24 cellular contexts compared by ENCODE assay signal in genomic region chr20:14707026-14707680, GRCh38.
DNase-seq lines count a peak whose midpoint lies in the region; TF ChIP-seq lines count a peak whose summit lies in the region.
"Had no signal": no experiment of that assay in that cellular context is flagged by ENCODE, and none has a peak within 500 bp of the region (broad histone marks: within the 10 kb centered on the region; RNA-seq: fewer than 3 reads in every experiment).

No MANE protein-coding gene starts in this region.

- H2AFZ ChIP-seq in hepatocyte: no peak overlapping the region
- H2AFZ ChIP-seq: PC-9 had no signal

- H3K4me1 ChIP-seq in hepatocyte (ENCODE audit: insufficient read depth): peaks cover 40% of the 10 kb centered on the region

- no peaks in the 10 kb centered on the region for H3K9me3 ChIP-seq in hepatocyte (ENCODE audit: low read depth)
- H3K9me3 ChIP-seq: SJCRH30 had no signal

- WGBS in hepatocyte (ENCODE audit: low lambda C conversion rate, missing lambda C conversion rate): 94% methylated on average over 10 of the region's 10 CpGs

- DNase-seq in hepatocyte (ENCODE audit: low spot score) (no peak), mesothelial cell of epicardium (ENCODE audit: low spot score in 2 of 2, unreplicated experiment in 2 of 2) (no peak), type B pancreatic cell (ENCODE audit: extremely low spot score, unreplicated experiment) (no peak), NCI-H748 treated with DMSO at 0.1 percent for 48 hours (lab: John Stamatoyannopoulos, UW) (no peak), ureter (ENCODE audit: low spot score) (no peak)
- no peak for DNase-seq in activated CD4-positive, alpha-beta T cell treated with anti-CD3 and anti-CD28 coated beads, Interleukin-2, amount 50 U/mL, for 1 hour
- DNase-seq: CD4-positive, alpha-beta memory T cell; COR-L47; EL; GF-D8; Kasumi-1; MV-4-11; NCI-H1105; NCI-H146; NCI-H1930; NCI-H2107; NCI-H446; NCI-H524 treated with DMSO at 0.1 percent for 48 hours; NCI-H82; NK-92 treated with Interleukin-12 subunit alpha and Interleukin-12 subunit beta, amount 100 ng/mL, for 24 hours; PC-9; SJCRH30 had no signal

- H3K27ac ChIP-seq in hepatocyte: peak overlapping the region; percentile 50
- H3K27ac ChIP-seq: PC-9, SJCRH30 had no signal

- H3K4me1 Mint-ChIP-seq in brain: peaks cover 32% of the 10 kb centered on the region
- peaks cover 39% of the 10 kb centered on the region for H3K4me1 Mint-ChIP-seq in mesothelial cell of epicardium
- peaks cover 42% of the 10 kb centered on the region for H3K4me1 Mint-ChIP-seq in type B pancreatic cell (ENCODE audit: unreplicated experiment)
- H3K4me1 Mint-ChIP-seq: CD4-positive, alpha-beta memory T cell had no signal

- no peaks in the 10 kb centered on the region for H3K79me2 ChIP-seq in hepatocyte

- TF ChIP-seq CTCF in brain (conservative IDR thresholded peaks at IDR 0.05) (no peak), hepatocyte (IDR thresholded peaks at IDR 0.05; ENCODE audit: poor library complexity) (no peak), mesothelial cell of epicardium (IDR thresholded peaks at IDR 0.05; ENCODE audit: unreplicated experiment) (no peak), type B pancreatic cell (conservative IDR thresholded peaks at IDR 0.05) (no peak)

- H4K20me1 ChIP-seq in hepatocyte (ENCODE audit: insufficient read depth, poor library complexity, severe bottlenecking): no peaks in the 10 kb centered on the region

- no peak overlapping the region for H3K4me3 ChIP-seq in hepatocyte
- H3K4me3 ChIP-seq: K562, PC-9, SJCRH30 had no signal

- peaks cover 7% of the 10 kb centered on the region for H3K27me3 Mint-ChIP-seq in brain
- H3K27me3 Mint-ChIP-seq in mesothelial cell of epicardium (ENCODE audit: low read depth): no peaks in the 10 kb centered on the region
- no peaks in the 10 kb centered on the region for H3K27me3 Mint-ChIP-seq in type B pancreatic cell
- H3K27me3 Mint-ChIP-seq: CD4-positive, alpha-beta memory T cell had no signal

- H3K4me3 Mint-ChIP-seq in brain (no peak overlapping the region), mesothelial cell of epicardium (no peak overlapping the region), type B pancreatic cell (no peak overlapping the region)
- H3K4me3 Mint-ChIP-seq: CD4-positive, alpha-beta memory T cell had no signal

- no peaks in the 10 kb centered on the region for H3K9me2 ChIP-seq in hepatocyte (replicated peaks; ENCODE audit: insufficient read depth)

- peak overlapping the region in 3 of 5 experiments; percentile 7 to 29 (median 22) for H3K27ac Mint-ChIP-seq in brain
- H3K27ac Mint-ChIP-seq in mesothelial cell of epicardium: peak overlapping the region; percentile 78
- peak overlapping the region; percentile 67 for H3K27ac Mint-ChIP-seq in type B pancreatic cell
- H3K27ac Mint-ChIP-seq: CD4-positive, alpha-beta memory T cell had no signal

- H3K36me3 ChIP-seq in hepatocyte (replicated peaks; ENCODE audit: insufficient read depth, low read depth): no peaks in the 10 kb centered on the region
- H3K36me3 ChIP-seq: SJCRH30 had no signal

- H3K36me3 Mint-ChIP-seq in brain: no peaks in the 10 kb centered on the region
- no peaks in the 10 kb centered on the region for H3K36me3 Mint-ChIP-seq in mesothelial cell of epicardium
- no peaks in the 10 kb centered on the region for H3K36me3 Mint-ChIP-seq in type B pancreatic cell
- H3K36me3 Mint-ChIP-seq: CD4-positive, alpha-beta memory T cell had no signal

- H3K9me3 Mint-ChIP-seq in brain (no peaks in the 10 kb centered on the region), mesothelial cell of epicardium (no peaks in the 10 kb centered on the region), type B pancreatic cell (no peaks in the 10 kb centered on the region)

- no peak overlapping the region for H3K4me2 ChIP-seq in hepatocyte
- H3K4me2 ChIP-seq: PC-9 had no signal

- H3K27me3 ChIP-seq in hepatocyte: no peaks in the 10 kb centered on the region
- H3K27me3 ChIP-seq: SJCRH30 had no signal

Comparison
In these comparisons a context has a peak if more than half of its experiments do, and no peak if none do; other contexts are left out.
1. H3K27ac Mint-ChIP-seq: peak in every context shown above with its lines; median percentile 78 in mesothelial cell of epicardium; 67 in type B pancreatic cell; 22 in brain.